Comparison of ENCODE assay signal across 25 cellular contexts in the genomic region with DNA sequence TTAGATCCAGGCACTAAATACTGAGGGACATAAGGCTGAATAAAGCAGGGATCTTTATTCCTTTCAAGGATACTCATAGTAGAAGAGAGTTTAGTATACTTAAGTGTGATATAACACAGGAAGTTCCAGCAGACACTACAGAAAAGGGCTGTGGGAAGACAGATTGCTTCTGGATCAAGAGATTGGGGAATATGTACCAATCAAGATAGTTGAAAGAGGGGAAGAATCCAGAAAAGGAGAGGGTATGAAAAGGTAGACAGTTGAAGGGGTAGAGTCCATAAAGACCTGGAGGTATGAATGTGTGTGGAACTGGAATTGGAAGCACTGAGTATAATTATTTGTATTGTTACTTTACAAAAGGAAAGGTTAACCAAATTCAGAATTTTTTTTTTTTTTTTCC.
"Had no signal": no experiment of that assay in that cellular context is flagged by ENCODE, and none has a peak within 500 bp of the region (broad histone marks: within the 10 kb centered on the region; RNA-seq: fewer than 3 reads in every experiment).

No MANE protein-coding gene starts in this region.

- H3K27me3 ChIP-seq: foreskin keratinocyte, ovary had no signal

- DNase-seq: activated B cell treated with CpG ODN at 0.5 μM for 24 hours; activated CD4-positive, alpha-beta T cell treated with anti-CD3 and anti-CD28 coated beads for 36 hours; activated CD4-positive, alpha-beta T cell treated with anti-CD3 and anti-CD28 coated beads, Interleukin-2, amount 50 U/mL, for 48 hours; activated CD8-positive, alpha-beta memory T cell treated with anti-CD3 and anti-CD28 coated beads, Interleukin-2, amount 50 U/mL, for 48 hours; activated naive CD4-positive, alpha-beta T cell; activated T-cell treated with anti-CD3 and anti-CD28 coated beads, Interleukin-2, amount 50 U/mL, for 4 hours; adrenal gland; foreskin keratinocyte; immature natural killer cell; kidney glomerular epithelial cell; left lung; naive thymus-derived CD4-positive, alpha-beta T cell; ovary; psoas muscle; right cardiac atrium; stimulated activated CD4-positive, alpha-beta T cell treated with anti-CD3 and anti-CD28 coated beads, Interleukin-1b, Interleukin-23, amount 100 ng/mL, for 48 hours; stimulated activated naive CD8-positive, alpha-beta T cell treated with anti-CD3 and anti-CD28 coated beads, Interleukin-15, amount 100 ng/mL, for 72 hours; T1000; tibial artery had no signal

- FAIRE-seq: bronchial epithelial cell, endometrium had no signal

- H3K27ac ChIP-seq: adrenal gland, foreskin keratinocyte, left lung, neutrophil, ovary, psoas muscle, tibial artery had no signal

- H3K9me3 Mint-ChIP-seq: activated B cell treated with CpG ODN at 0.5 μM for 24 hours had no signal

- H3K9me3 ChIP-seq: adrenal gland, left lung, neutrophil, ovary, psoas muscle, tibial artery had no signal

- H3K4me3 ChIP-seq: adrenal gland, left lung, lung, ovary, psoas muscle, tibial artery had no signal

- H3K36me3 ChIP-seq: adrenal gland, left lung, neutrophil, ovary, tibial artery had no signal

- H3K27ac Mint-ChIP-seq: activated B cell treated with CpG ODN at 0.5 μM for 24 hours; activated CD4-positive, alpha-beta T cell treated with anti-CD3 and anti-CD28 coated beads for 36 hours; activated naive CD8-positive, alpha-beta T cell; activated T-helper 2 cell treated with anti-CD3 and anti-CD28 coated beads, Interferon-gamma antibody, Interleukin-2, Interleukin-4, amounts not matched to agents 10 μg/mL and 5 μg/mL and 100 μg/mL, durations not matched to agents 14 hours and 24 hours and 36 hours; naive thymus-derived CD4-positive, alpha-beta T cell; stimulated activated naive CD8-positive, alpha-beta T cell treated with anti-CD3 and anti-CD28 coated beads, Interleukin-15, amount 100 ng/mL, for 72 hours had no signal

- ATAC-seq: activated CD4-positive, alpha-beta T cell treated with anti-CD3 and anti-CD28 coated beads for 36 hours; activated T-cell treated with anti-CD3 and anti-CD28 coated beads, Interleukin-2, amount 50 U/mL, for 4 hours; foreskin keratinocyte; left lung; naive thymus-derived CD4-positive, alpha-beta T cell; psoas muscle; right cardiac atrium; stimulated activated naive CD8-positive, alpha-beta T cell treated with anti-CD3 and anti-CD28 coated beads, Interleukin-15, amount 100 ng/mL, for 72 hours had no signal
